In genomic region chr17:75240394-75241142, GRCh38 we compare ENCODE assay signal across 8 cellular contexts. TPM values are rescaled to one million over a fixed set of nuclear protein-coding genes. Genes with fewer than 3 reads are reported as not detected.
DNase-seq lines count a peak whose midpoint lies in the region; ATAC-seq, FAIRE-seq and TF ChIP-seq lines count a peak whose summit lies in the region.

No MANE protein-coding gene starts in this region.

- no peak overlapping the region for H3K9ac ChIP-seq in HUES48 (ENCODE audit: low read depth, low read length)
- no peak overlapping the region for H3K9ac ChIP-seq in astrocyte (ENCODE audit: low read length)

- TF ChIP-seq CTCF in astrocyte (IDR thresholded peaks at IDR 0.05; ENCODE audit: insufficient read depth, low read depth, low read length) (peak; percentile 49), left lung (IDR thresholded peaks at IDR 0.05) (peak in 1 of 2 donors; percentile 35), testis (IDR thresholded peaks at IDR 0.05) (peak in 2 of 3 experiments; percentile 13 to 27)

- H3K36me3 Mint-ChIP-seq in astrocyte (ENCODE audit: low read depth, unreplicated experiment) = peaks cover 25% of the 10 kb centered on the region

- H4K20me1 ChIP-seq in astrocyte (ENCODE audit: insufficient read depth, low read length) = peaks cover 42% of the 10 kb centered on the region

- DNase-seq in COLO668 (lab: John Stamatoyannopoulos, UW; ENCODE audit: unreplicated experiment) = peak; percentile 12
- DNase-seq in SHP77 treated with DMSO at 0.1 percent for 48 hours (lab: John Stamatoyannopoulos, UW) = peak; percentile 2
- no peak for DNase-seq in astrocyte (ENCODE audit: low read depth)
- DNase-seq in left lung = no peak
- peak; percentile 43 for DNase-seq in testis
- no peak for DNase-seq in GM19239 (ENCODE audit: insufficient read length, low spot score)
- DNase-seq in mesenteric fat pad (ENCODE audit: low spot score) = no peak

- no peaks in the 10 kb centered on the region for H3K27me3 Mint-ChIP-seq in astrocyte (ENCODE audit: low read depth, unreplicated experiment)

- peaks cover 4% of the 10 kb centered on the region for H3K4me1 Mint-ChIP-seq in astrocyte (ENCODE audit: low read depth, unreplicated experiment)

- no peak overlapping the region for H3K27ac Mint-ChIP-seq in astrocyte (ENCODE audit: unreplicated experiment)

- H3K27me3 ChIP-seq in HUES48 (ENCODE audit: control insufficient read depth, insufficient read depth, low read length) (no peaks in the 10 kb centered on the region), astrocyte (ENCODE audit: insufficient read depth, low read length) (no peaks in the 10 kb centered on the region), left lung (no peaks in the 10 kb centered on the region), testis (no peaks in the 10 kb centered on the region)

- FAIRE-seq in astrocyte (lab: Jason Lieb, UNC) (no peak), GM19239 (lab: Jason Lieb, UNC) (no peak)

- H3K9me3 Mint-ChIP-seq in astrocyte (ENCODE audit: unreplicated experiment) = no peaks in the 10 kb centered on the region

- H3K4me3 ChIP-seq in HUES48 (ENCODE audit: low read depth, low read length) (no peak overlapping the region), astrocyte (ENCODE audit: insufficient read depth, low read depth, low read length) (no peak overlapping the region), left lung (no peak overlapping the region), testis (no peak overlapping the region)

- H3K4me3 Mint-ChIP-seq in astrocyte (ENCODE audit: unreplicated experiment) = no peak overlapping the region

- 54 to 76% methylated on average over 15 to 23 of the region's 23 CpGs for WGBS in testis, 2 donors

- peak overlapping the region; percentile 78 for H3K27ac ChIP-seq in HUES48 (ENCODE audit: low read depth, low read length)
- H3K27ac ChIP-seq in astrocyte (ENCODE audit: low read depth, low read length) = no peak overlapping the region
- H3K27ac ChIP-seq in left lung = no peak overlapping the region
- H3K27ac ChIP-seq in testis = peak overlapping the region; percentile 50 to 63

- no peak overlapping the region for H2AFZ ChIP-seq in astrocyte (ENCODE audit: low read depth, low read length)

- H3K9me3 ChIP-seq in HUES48 (ENCODE audit: control insufficient read depth, insufficient read depth, low read length) (no peaks in the 10 kb centered on the region), astrocyte (ENCODE audit: insufficient read depth, low read depth, low read length) (no peaks in the 10 kb centered on the region), left lung (no peaks in the 10 kb centered on the region), testis (no peaks in the 10 kb centered on the region)

- H3K4me1 ChIP-seq in HUES48 (ENCODE audit: control insufficient read depth, insufficient read depth, low read length) = peaks cover 4% of the 10 kb centered on the region; the same call in 1 of the 2 replicates
- H3K4me1 ChIP-seq in astrocyte (ENCODE audit: insufficient read depth, low read length) = no peaks in the 10 kb centered on the region
- peaks cover 0 to 14% of the 10 kb centered on the region in 2 donors for H3K4me1 ChIP-seq in left lung
- peaks cover 14% of the 10 kb centered on the region for H3K4me1 ChIP-seq in testis

- TF ChIP-seq POLR2A in testis (IDR thresholded peaks at IDR 0.05) = no peak

- ATAC-seq in left lung = peak; percentile 31

- H3K36me3 ChIP-seq in HUES48 (ENCODE audit: control insufficient read depth, insufficient read depth, low read length) (peaks cover 88% of the 10 kb centered on the region), astrocyte (ENCODE audit: insufficient read depth, low read length) (peaks cover 40% of the 10 kb centered on the region), left lung (peaks cover 6 to 100% of the 10 kb centered on the region in 2 donors), testis (ENCODE audit: low read depth, missing control alignments) (peaks cover 2% of the 10 kb centered on the region)

- no peaks in the 10 kb centered on the region for H3K79me2 ChIP-seq in astrocyte (ENCODE audit: insufficient read depth, low read length)

- intact Hi-C loops in left lung (cut with DNase I) (no loop called here), testis (cut with DNase I; ENCODE audit: low total_unique reads) (no loop called here)

- H3K4me2 ChIP-seq in astrocyte (ENCODE audit: low read length) = no peak overlapping the region

RNA-seq across cellular contexts. Expression of gene GGA3, which starts 20.8 kb away (rescaled TPM):
- total RNA-seq in astrocyte (25.3 and 28.5 TPM in 2 replicates), left lung (10 to 100 TPM; 46.2 to 54.7 TPM), testis (10 to 100 TPM; 46.8 to 50.2 TPM), mesenteric fat pad (42.8 TPM)
- 42.9 TPM for polyA plus RNA-seq in testis (ENCODE audit: insufficient read depth, low read depth, low replicate concordance)

RNA-seq across cellular contexts. Expression of gene MRPS7, which starts 21.1 kb away (rescaled TPM):
- total RNA-seq in astrocyte (50.0 and 55.0 TPM in 2 replicates), left lung (10 to 100 TPM; 41.0 to 41.6 TPM), testis (10 to 100 TPM; 53.3 to 72.9 TPM), mesenteric fat pad (45.7 TPM)
- polyA plus RNA-seq in testis (ENCODE audit: insufficient read depth, low read depth, low replicate concordance) = 83.5 TPM

RNA-seq across cellular contexts. Expression of gene MIF4GD, which starts 30.5 kb away (rescaled TPM):
- 3.9 and 5.0 TPM in 2 replicates for total RNA-seq in astrocyte
- 10 to 100 TPM; 22.6 to 25.4 TPM for total RNA-seq in left lung
- 10 to 100 TPM; 34.5 to 35.3 TPM for total RNA-seq in testis
- 37.1 TPM for polyA plus RNA-seq in testis (ENCODE audit: insufficient read depth, low read depth, low replicate concordance)
- total RNA-seq in mesenteric fat pad = 15.5 TPM

RNA-seq across cellular contexts. Expression of gene NUP85, which starts 35.1 kb away (rescaled TPM):
- 37.3 and 44.3 TPM in 2 replicates for total RNA-seq in astrocyte
- 10 to 100 TPM; 53.3 to 72.1 TPM for total RNA-seq in left lung
- total RNA-seq in testis = 10 to 100 TPM; 57.8 to 76.1 TPM
- polyA plus RNA-seq in testis (ENCODE audit: insufficient read depth, low read depth, low replicate concordance) = 52.6 TPM
- 60.2 TPM for total RNA-seq in mesenteric fat pad

RNA-seq across cellular contexts. Expression of gene SLC25A19, which starts 48.7 kb away (rescaled TPM):
- total RNA-seq in astrocyte = 8.8 and 12.8 TPM in 2 replicates
- 10 to 100 TPM; 17.7 to 29.7 TPM for total RNA-seq in left lung
- 10 to 100 TPM; 34.3 to 44.6 TPM for total RNA-seq in testis
- polyA plus RNA-seq in testis (ENCODE audit: insufficient read depth, low read depth, low replicate concordance) = 98.0 TPM
- 16.4 TPM for total RNA-seq in mesenteric fat pad

Comparison
In these comparisons a context has a peak if more than half of its experiments do, and no peak if none do; other contexts are left out.
1. DNase-seq: peak in COLO668 (single experiment), SHP77 treated with DMSO at 0.1 percent for 48 hours (single experiment) and testis (single experiment); none in astrocyte (single experiment), left lung (0 of 2), GM19239 (single experiment) and mesenteric fat pad (single experiment).
2. H3K27ac ChIP-seq: peak in HUES48 (single experiment) and testis (2 of 2); none in astrocyte (single experiment) and left lung (0 of 2).